ENCODE assay signal across 23 cellular contexts in genomic region chr17:62732125-62732524, GRCh38.
"Had no signal": no experiment of that assay in that cellular context is flagged by ENCODE, and none has a peak within 500 bp of the region (broad histone marks: within the 10 kb centered on the region; RNA-seq: fewer than 3 reads in every experiment).

No MANE protein-coding gene starts in this region.

- H3K36me3 Mint-ChIP-seq: memory B cell; stimulated activated effector memory CD8-positive, alpha-beta T cell treated with anti-CD3 and anti-CD28 coated beads, Interleukin-12 subunit alpha, Interleukin-12 subunit beta, amount 100 ng/mL, for 72 hours had no signal

- H3K9me3 ChIP-seq: mucosa of descending colon, sigmoid colon, testis, upper lobe of left lung had no signal

- H3K4me1 ChIP-seq: sigmoid colon, testis, upper lobe of left lung had no signal

- H3K27me3 Mint-ChIP-seq: activated B cell treated with CpG ODN at 0.5 μM for 24 hours had no signal

- H3K4me3 ChIP-seq: cardiac muscle cell, mucosa of descending colon, sigmoid colon, testis, upper lobe of left lung had no signal

- H3K27ac ChIP-seq: cardiac muscle cell, sigmoid colon, testis, upper lobe of left lung had no signal

- DNase-seq: activated B cell treated with CpG ODN at 0.5 μM for 24 hours; activated CD4-positive, alpha-beta T cell treated with anti-CD3 and anti-CD28 coated beads for 48 hours; activated CD8-positive, alpha-beta memory T cell treated with anti-CD3 and anti-CD28 coated beads, Interleukin-2, amount 50 U/mL, for 4 hours; activated effector memory CD4-positive, alpha-beta T cell treated with anti-CD3 and anti-CD28 coated beads, Interleukin-2, amount 50 U/mL, for 16 hours; activated naive CD4-positive, alpha-beta T cell treated with anti-CD3 and anti-CD28 coated beads, Interleukin-2, amount 50 U/mL, for 16 hours; activated T-cell treated with anti-CD3 and anti-CD28 coated beads, Interleukin-2, amount 50 U/mL, for 4 hours; effector CD8-positive, alpha-beta T cell; foreskin melanocyte; kidney glomerular epithelial cell; left ventricle myocardium superior; mucosa of descending colon; naive thymus-derived CD4-positive, alpha-beta T cell; nucleus accumbens; posterior cingulate gyrus; sigmoid colon; stimulated activated CD4-positive, alpha-beta T cell treated with anti-CD3 and anti-CD28 coated beads, Interleukin-4, amount 100 ng/mL, for 24 hours; testis; upper lobe of left lung had no signal

- H3K27me3 ChIP-seq: cardiac muscle cell, sigmoid colon, testis, upper lobe of left lung had no signal

- H3K4me3 Mint-ChIP-seq: activated B cell treated with CpG ODN at 0.5 μM for 24 hours; activated T-cell treated with anti-CD3 and anti-CD28 coated beads, Interleukin-2, amount 50 U/mL, for 4 hours; dendritic cell treated with granulocyte-macrophage colony-stimulating factor and Interleukin-4, amounts not matched to agents 40 ng/mL and 50 ng/mL, for 4 days; memory B cell; naive thymus-derived CD4-positive, alpha-beta T cell; stimulated activated effector memory CD8-positive, alpha-beta T cell treated with anti-CD3 and anti-CD28 coated beads, Interleukin-12 subunit alpha, Interleukin-12 subunit beta, amount 100 ng/mL, for 72 hours; T-helper 2 cell treated with Interferon-gamma antibody and Interleukin-4, amounts not matched to agents 5 μg/mL and 100 μg/mL, for 36 hours had no signal

- H3K27ac Mint-ChIP-seq: activated B cell treated with CpG ODN at 0.5 μM for 24 hours; dendritic cell treated with granulocyte-macrophage colony-stimulating factor and Interleukin-4, amounts not matched to agents 40 ng/mL and 50 ng/mL, for 4 days; memory B cell; naive thymus-derived CD4-positive, alpha-beta T cell; stimulated activated effector memory CD8-positive, alpha-beta T cell treated with anti-CD3 and anti-CD28 coated beads, Interleukin-12 subunit alpha, Interleukin-12 subunit beta, amount 100 ng/mL, for 72 hours; T-helper 2 cell treated with Interferon-gamma antibody and Interleukin-4, amounts not matched to agents 5 μg/mL and 100 μg/mL, for 36 hours had no signal

- H3K9me3 Mint-ChIP-seq: activated B cell treated with CpG ODN at 0.5 μM for 24 hours; activated T-cell treated with anti-CD3 and anti-CD28 coated beads, Interleukin-2, amount 50 U/mL, for 4 hours; dendritic cell treated with granulocyte-macrophage colony-stimulating factor and Interleukin-4, amounts not matched to agents 40 ng/mL and 50 ng/mL, for 4 days; memory B cell; naive thymus-derived CD4-positive, alpha-beta T cell; stimulated activated effector memory CD8-positive, alpha-beta T cell treated with anti-CD3 and anti-CD28 coated beads, Interleukin-12 subunit alpha, Interleukin-12 subunit beta, amount 100 ng/mL, for 72 hours; T-helper 2 cell treated with Interferon-gamma antibody and Interleukin-4, amounts not matched to agents 5 μg/mL and 100 μg/mL, for 36 hours had no signal

- H3K36me3 ChIP-seq: cardiac muscle cell, sigmoid colon, upper lobe of left lung had no signal

- H3K4me1 Mint-ChIP-seq: naive thymus-derived CD4-positive, alpha-beta T cell had no signal

- ATAC-seq: activated T-cell treated with anti-CD3 and anti-CD28 coated beads, Interleukin-2, amount 50 U/mL, for 4 hours; left ventricle myocardium superior; mucosa of descending colon; naive thymus-derived CD4-positive, alpha-beta T cell; stimulated activated effector memory CD8-positive, alpha-beta T cell treated with anti-CD3 and anti-CD28 coated beads, Interleukin-12 subunit alpha, Interleukin-12 subunit beta, amount 100 ng/mL, for 72 hours had no signal
